Comparison of ENCODE assay signal across 1 cellular context in genomic region chr19:53131085-53131484, GRCh38.
TF ChIP-seq lines count a peak whose summit lies in the region.

No MANE protein-coding gene starts in this region.

TF ChIP-seq in WTC11, 78 proteins besides CTCF, POLR2A, EP300 and RAD21 (continued from another document):
- no peak for TF ChIP-seq HMGA2 (CRISPR knock-in tag; IDR thresholded peaks at IDR 0.05)
- TF ChIP-seq AR (CRISPR knock-in tag; IDR thresholded peaks at IDR 0.05), result no peak
- TF ChIP-seq NFE2L1 (CRISPR knock-in tag; IDR thresholded peaks at IDR 0.05), result no peak
- TF ChIP-seq CREB1 (CRISPR knock-in tag; IDR thresholded peaks at IDR 0.05), result no peak
- TF ChIP-seq ZMAT4 (CRISPR knock-in tag; IDR thresholded peaks at IDR 0.05), result no peak
- TF ChIP-seq ZNF121 (CRISPR knock-in tag; IDR thresholded peaks at IDR 0.05), result no peak
- no peak for TF ChIP-seq RELA (CRISPR knock-in tag; IDR thresholded peaks at IDR 0.05; ENCODE audit: borderline replicate concordance)
- no peak for TF ChIP-seq MLX (CRISPR knock-in tag; IDR thresholded peaks at IDR 0.05)
- no peak for TF ChIP-seq PREB (CRISPR knock-in tag; IDR thresholded peaks at IDR 0.05; ENCODE audit: borderline replicate concordance)
